In genomic region chr10:128853537-128853936, GRCh38 we compare ENCODE assay signal across 20 cellular contexts.
A peak's percentile ranks its signal among the peaks of the same experiment; 100 is the strongest.
DNase-seq lines count a peak whose midpoint lies in the region; TF ChIP-seq lines count a peak whose summit lies in the region.
"Had no signal": no experiment of that assay in that cellular context is flagged by ENCODE, and none has a peak within 500 bp of the region (broad histone marks: within the 10 kb centered on the region; RNA-seq: fewer than 3 reads in every experiment).

No MANE protein-coding gene starts in this region.

- no peaks in the 10 kb centered on the region for H3K36me3 Mint-ChIP-seq in activated CD4-positive, alpha-beta T cell treated with anti-CD3 and anti-CD28 coated beads, Interleukin-2, amount 10 ng/mL, durations not matched to agents 7 days and 5 days (ENCODE audit: low read depth)
- H3K36me3 Mint-ChIP-seq: CD4-positive, alpha-beta memory T cell had no signal

- POLR2A ChIA-PET in activated CD4-positive, alpha-beta T cell treated with anti-CD3 and anti-CD28 coated beads, Interleukin-2, amount 10 ng/mL, durations not matched to agents 7 days and 5 days (lab: Charles Lee) = no interaction called here

- H2BK12ac ChIP-seq in trophoblast cell (ENCODE audit: low read length) = no peak overlapping the region

- no peaks in the 10 kb centered on the region for H3K9me3 Mint-ChIP-seq in activated CD4-positive, alpha-beta T cell treated with anti-CD3 and anti-CD28 coated beads, Interleukin-2, amount 10 ng/mL, durations not matched to agents 7 days and 5 days
- H3K9me3 Mint-ChIP-seq: GM23338, H9 had no signal

- no peak overlapping the region for H4K8ac ChIP-seq in trophoblast cell (ENCODE audit: low read depth, low read length)

- no peak overlapping the region for H4K91ac ChIP-seq in trophoblast cell (ENCODE audit: low read depth, low read length)

- H3K36me3 ChIP-seq in SJCRH30 (no peaks in the 10 kb centered on the region), hepatocyte (replicated peaks; ENCODE audit: insufficient read depth, low read depth) (no peaks in the 10 kb centered on the region), trophoblast cell (ENCODE audit: control insufficient read depth in 1 of 2, insufficient read depth in 2 of 2, low read length in 2 of 2) (no peaks in the 10 kb centered on the region)
- H3K36me3 ChIP-seq: BE2C; BLaER1 treated with 17β-estradiol and CSF1 and Interleukin-3, amounts not matched to agents 10 nM and 100 nM had no signal

- no peak overlapping the region for H2BK5ac ChIP-seq in trophoblast cell (ENCODE audit: low read depth, low read length, poor library complexity)

- peak overlapping the region; percentile 64 for H3K23ac ChIP-seq in trophoblast cell (ENCODE audit: low read length)

- no peak overlapping the region for H3K27ac Mint-ChIP-seq in activated CD4-positive, alpha-beta T cell treated with anti-CD3 and anti-CD28 coated beads, Interleukin-2, amount 10 ng/mL, durations not matched to agents 7 days and 5 days
- H3K27ac Mint-ChIP-seq: CD4-positive, alpha-beta memory T cell; GM23338; H9 had no signal

- DNase-seq in NCI-H748 (lab: John Stamatoyannopoulos, UW; ENCODE audit: unreplicated experiment) (peak; percentile 75), SJCRH30 (peak in 1 of 2 experiments; percentile 5), hepatocyte (ENCODE audit: low spot score) (no peak), trophoblast cell (no peak), T-helper 1 cell (no peak), iPS-NIHi7 (ENCODE audit: extremely low spot score) (no peak)
- DNase-seq in activated CD4-positive, alpha-beta T cell treated with anti-CD3 and anti-CD28 coated beads, Interleukin-2, amount 10 ng/mL, durations not matched to agents 7 days and 5 days = no peak
- DNase-seq: 8988T; ACHN; AML-193; BE2C; Calu3; CD4-positive, alpha-beta memory T cell; COR-L47; DMS53; GF-D8; H9 had no signal

- no peak overlapping the region for H3K14ac ChIP-seq in trophoblast cell (ENCODE audit: low read length)

- CTCF ChIA-PET in activated CD4-positive, alpha-beta T cell treated with anti-CD3 and anti-CD28 coated beads, Interleukin-2, amount 10 ng/mL, durations not matched to agents 7 days and 5 days (lab: Charles Lee) = no interaction called here

- H3K9me3 ChIP-seq in SJCRH30 (replicated peaks) = no peaks in the 10 kb centered on the region
- H3K9me3 ChIP-seq in hepatocyte (ENCODE audit: low read depth) = no peaks in the 10 kb centered on the region
- H3K9me3 ChIP-seq in trophoblast cell (ENCODE audit: insufficient read depth, low read depth, low read length) = no peaks in the 10 kb centered on the region
- H3K9me3 ChIP-seq: A549; BE2C; BLaER1 treated with 17β-estradiol and CSF1 and Interleukin-3, amounts not matched to agents 10 nM and 100 nM had no signal

- no peak overlapping the region for H3K4ac ChIP-seq in trophoblast cell (ENCODE audit: low read depth, low read length)

- no peak overlapping the region for H3K18ac ChIP-seq in trophoblast cell (ENCODE audit: low read length)

- H3K79me1 ChIP-seq in trophoblast cell (ENCODE audit: low read length) = no peaks in the 10 kb centered on the region

- no peak overlapping the region for H2AFZ ChIP-seq in hepatocyte
- no peak overlapping the region for H2AFZ ChIP-seq in trophoblast cell (ENCODE audit: insufficient read depth, low read length, poor library complexity)
- H2AFZ ChIP-seq: GM23338 had no signal

- H3K27me3 ChIP-seq in SJCRH30 = no peaks in the 10 kb centered on the region
- no peaks in the 10 kb centered on the region for H3K27me3 ChIP-seq in hepatocyte
- H3K27me3 ChIP-seq in trophoblast cell (ENCODE audit: insufficient read depth, low read length) = no peaks in the 10 kb centered on the region
- H3K27me3 ChIP-seq: BE2C; BLaER1 treated with 17β-estradiol and CSF1 and Interleukin-3, amounts not matched to agents 10 nM and 100 nM had no signal

- no peak overlapping the region for H3K9ac ChIP-seq in trophoblast cell (ENCODE audit: low read length)
- H3K9ac ChIP-seq: BLaER1 treated with 17β-estradiol and CSF1 and Interleukin-3, amounts not matched to agents 10 nM and 100 nM had no signal

- H3K4me1 Mint-ChIP-seq in activated CD4-positive, alpha-beta T cell treated with anti-CD3 and anti-CD28 coated beads, Interleukin-2, amount 10 ng/mL, durations not matched to agents 7 days and 5 days = no peaks in the 10 kb centered on the region
- H3K4me1 Mint-ChIP-seq: CD4-positive, alpha-beta memory T cell had no signal

- H3K27ac ChIP-seq in SJCRH30 (peak overlapping the region; percentile 71; the same call in 1 of the 2 replicates), hepatocyte (peak overlapping the region; percentile 91), trophoblast cell (ENCODE audit: low read depth, low read length) (no peak overlapping the region)
- H3K27ac ChIP-seq: A549; BLaER1 treated with 17β-estradiol and CSF1 and Interleukin-3, amounts not matched to agents 10 nM and 100 nM had no signal

- no peaks in the 10 kb centered on the region for H4K20me1 ChIP-seq in hepatocyte (ENCODE audit: insufficient read depth, poor library complexity, severe bottlenecking)
- H4K20me1 ChIP-seq: BLaER1 treated with 17β-estradiol and CSF1 and Interleukin-3, amounts not matched to agents 10 nM and 100 nM had no signal

- no peak overlapping the region for H4K12ac ChIP-seq in trophoblast cell (ENCODE audit: low read depth, low read length)

- H3K4me1 ChIP-seq in SJCRH30 (peaks cover 7% of the 10 kb centered on the region; the same call in 1 of the 2 replicates), hepatocyte (ENCODE audit: insufficient read depth) (peaks cover 29% of the 10 kb centered on the region), trophoblast cell (ENCODE audit: control insufficient read depth in 1 of 2, insufficient read depth in 2 of 2, low read length in 2 of 2) (no peaks in the 10 kb centered on the region)
- H3K4me1 ChIP-seq: A549, BE2C had no signal

- H3K4me3 Mint-ChIP-seq in activated CD4-positive, alpha-beta T cell treated with anti-CD3 and anti-CD28 coated beads, Interleukin-2, amount 10 ng/mL, durations not matched to agents 7 days and 5 days = no peak overlapping the region
- H3K4me3 Mint-ChIP-seq: CD4-positive, alpha-beta memory T cell; GM23338; H9 had no signal

- H3K4me3 ChIP-seq in SJCRH30 = no peak overlapping the region
- no peak overlapping the region for H3K4me3 ChIP-seq in hepatocyte
- no peak overlapping the region for H3K4me3 ChIP-seq in trophoblast cell (ENCODE audit: low read depth, low read length)
- H3K4me3 ChIP-seq: A549; BLaER1 treated with 17β-estradiol and CSF1 and Interleukin-3, amounts not matched to agents 10 nM and 100 nM; GM23338 had no signal

- no peak for TF ChIP-seq CTCF in hepatocyte (IDR thresholded peaks at IDR 0.05; ENCODE audit: poor library complexity)

- H3K79me2 ChIP-seq in hepatocyte (no peaks in the 10 kb centered on the region), trophoblast cell (ENCODE audit: control insufficient read depth, insufficient read depth, low read length, poor library complexity) (no peaks in the 10 kb centered on the region)

- H2BK120ac ChIP-seq in trophoblast cell (ENCODE audit: insufficient read depth, low read length, poor library complexity) = no peak overlapping the region

- no peaks in the 10 kb centered on the region for H3K27me3 Mint-ChIP-seq in activated CD4-positive, alpha-beta T cell treated with anti-CD3 and anti-CD28 coated beads, Interleukin-2, amount 10 ng/mL, durations not matched to agents 7 days and 5 days
- H3K27me3 Mint-ChIP-seq: CD4-positive, alpha-beta memory T cell had no signal

- peak overlapping the region; percentile 34 for H3K4me2 ChIP-seq in hepatocyte
- no peak overlapping the region for H3K4me2 ChIP-seq in trophoblast cell (ENCODE audit: low read length)
- H3K4me2 ChIP-seq: A549; BLaER1 treated with 17β-estradiol and CSF1 and Interleukin-3, amounts not matched to agents 10 nM and 100 nM; GM23338 had no signal

- H2AK5ac ChIP-seq in trophoblast cell (ENCODE audit: low read length) = no peak overlapping the region

- WGBS in hepatocyte (ENCODE audit: low lambda C conversion rate, missing lambda C conversion rate) = 86% methylated on average over 8 of the region's 8 CpGs
- WGBS in trophoblast cell (ENCODE audit: extremely low coverage, insufficient coverage, insufficient read length) = no CpG with 5 or more reads among the region's 8 CpGs

- H3K9me2 ChIP-seq in hepatocyte (replicated peaks; ENCODE audit: insufficient read depth) = no peaks in the 10 kb centered on the region
